Comparison of ENCODE assay signal across 2 cellular contexts in the genomic region with DNA sequence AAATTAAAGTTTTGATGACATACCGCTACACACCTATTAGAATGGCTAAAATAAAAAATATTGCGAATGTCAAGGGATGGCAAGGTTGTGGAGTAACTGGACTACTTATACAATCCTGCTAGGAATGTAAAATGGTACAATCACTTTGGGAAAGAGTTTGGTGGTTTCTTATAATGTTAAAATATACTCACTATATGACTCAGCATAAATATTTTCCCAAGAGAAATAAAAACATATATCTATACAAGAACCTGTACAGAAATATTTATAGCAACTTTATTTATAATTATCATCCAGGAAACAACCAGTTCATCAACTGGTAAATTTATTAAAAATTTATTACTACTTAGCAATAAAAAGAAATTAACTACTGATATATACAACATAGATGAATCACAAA.
TF ChIP-seq lines count a peak whose summit lies in the region.

No MANE protein-coding gene starts in this region.

TF ChIP-seq in HepG2, 621 proteins besides CTCF, POLR2A, EP300 and RAD21:
- TF ChIP-seq, protein P1, sequence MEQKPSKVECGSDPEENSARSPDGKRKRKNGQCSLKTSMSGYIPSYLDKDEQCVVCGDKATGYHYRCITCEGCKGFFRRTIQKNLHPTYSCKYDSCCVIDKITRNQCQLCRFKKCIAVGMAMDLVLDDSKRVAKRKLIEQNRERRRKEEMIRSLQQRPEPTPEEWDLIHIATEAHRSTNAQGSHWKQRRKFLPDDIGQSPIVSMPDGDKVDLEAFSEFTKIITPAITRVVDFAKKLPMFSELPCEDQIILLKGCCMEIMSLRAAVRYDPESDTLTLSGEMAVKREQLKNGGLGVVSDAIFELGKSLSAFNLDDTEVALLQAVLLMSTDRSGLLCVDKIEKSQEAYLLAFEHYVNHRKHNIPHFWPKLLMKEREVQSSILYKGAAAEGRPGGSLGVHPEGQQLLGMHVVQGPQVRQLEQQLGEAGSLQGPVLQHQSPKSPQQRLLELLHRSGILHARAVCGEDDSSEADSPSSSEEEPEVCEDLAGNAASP (CRISPR knock-in tag; IDR thresholded peaks at IDR 0.05; ENCODE audit: borderline replicate concordance), result no peak
- TF ChIP-seq GZF1 (CRISPR knock-in tag; IDR thresholded peaks at IDR 0.05) (no peak), SCMH1 (CRISPR knock-in tag; IDR thresholded peaks at IDR 0.05; ENCODE audit: borderline replicate concordance) (no peak), RFX1 (IDR thresholded peaks at IDR 0.05) (no peak), ZNF3 (CRISPR knock-in tag; IDR thresholded peaks at IDR 0.05) (no peak), ZNF552 (CRISPR knock-in tag; IDR thresholded peaks at IDR 0.05; ENCODE audit: borderline replicate concordance) (no peak), MAFK (conservative IDR thresholded peaks at IDR 0.05 in 1 of 2, IDR thresholded peaks at IDR 0.05 in 1 of 2; ENCODE audit: low read length in 2 of 2) (0 out of 4 replicates have a peak, but pooled peaks of 1 of the 2 experiments have one; percentile 14), NFE2L2 (IDR thresholded peaks at IDR 0.05; ENCODE audit: low read length) (peak; percentile 54; the same call in 1 of the 2 replicates)
- TF ChIP-seq, protein P2, sequence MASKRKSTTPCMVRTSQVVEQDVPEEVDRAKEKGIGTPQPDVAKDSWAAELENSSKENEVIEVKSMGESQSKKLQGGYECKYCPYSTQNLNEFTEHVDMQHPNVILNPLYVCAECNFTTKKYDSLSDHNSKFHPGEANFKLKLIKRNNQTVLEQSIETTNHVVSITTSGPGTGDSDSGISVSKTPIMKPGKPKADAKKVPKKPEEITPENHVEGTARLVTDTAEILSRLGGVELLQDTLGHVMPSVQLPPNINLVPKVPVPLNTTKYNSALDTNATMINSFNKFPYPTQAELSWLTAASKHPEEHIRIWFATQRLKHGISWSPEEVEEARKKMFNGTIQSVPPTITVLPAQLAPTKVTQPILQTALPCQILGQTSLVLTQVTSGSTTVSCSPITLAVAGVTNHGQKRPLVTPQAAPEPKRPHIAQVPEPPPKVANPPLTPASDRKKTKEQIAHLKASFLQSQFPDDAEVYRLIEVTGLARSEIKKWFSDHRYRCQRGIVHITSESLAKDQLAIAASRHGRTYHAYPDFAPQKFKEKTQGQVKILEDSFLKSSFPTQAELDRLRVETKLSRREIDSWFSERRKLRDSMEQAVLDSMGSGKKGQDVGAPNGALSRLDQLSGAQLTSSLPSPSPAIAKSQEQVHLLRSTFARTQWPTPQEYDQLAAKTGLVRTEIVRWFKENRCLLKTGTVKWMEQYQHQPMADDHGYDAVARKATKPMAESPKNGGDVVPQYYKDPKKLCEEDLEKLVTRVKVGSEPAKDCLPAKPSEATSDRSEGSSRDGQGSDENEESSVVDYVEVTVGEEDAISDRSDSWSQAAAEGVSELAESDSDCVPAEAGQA (IDR thresholded peaks at IDR 0.05; ENCODE audit: low read depth), result no peak
- TF ChIP-seq, protein P2 (CRISPR knock-in tag; IDR thresholded peaks at IDR 0.05; ENCODE audit: borderline replicate concordance), result no peak

TF ChIP-seq in IMR-90, 13 proteins besides CTCF, POLR2A, EP300 and RAD21:
- peak; percentile 76 for TF ChIP-seq NFE2L2 (IDR thresholded peaks at IDR 0.05; ENCODE audit: low read depth, low read length)
- no peak for TF ChIP-seq MXI1 (IDR thresholded peaks at IDR 0.05; ENCODE audit: borderline replicate concordance, low read depth, low read length)
- no peak for TF ChIP-seq SMC3 (IDR thresholded peaks at IDR 0.05; ENCODE audit: low read depth, low read length)
- peak; percentile 25; the same call in 1 of the 2 replicates for TF ChIP-seq MAFK (IDR thresholded peaks at IDR 0.05; ENCODE audit: low read depth, low read length)
TF ChIP-seq in IMR-90: peak in this region for 2.
